In the genomic region with DNA sequence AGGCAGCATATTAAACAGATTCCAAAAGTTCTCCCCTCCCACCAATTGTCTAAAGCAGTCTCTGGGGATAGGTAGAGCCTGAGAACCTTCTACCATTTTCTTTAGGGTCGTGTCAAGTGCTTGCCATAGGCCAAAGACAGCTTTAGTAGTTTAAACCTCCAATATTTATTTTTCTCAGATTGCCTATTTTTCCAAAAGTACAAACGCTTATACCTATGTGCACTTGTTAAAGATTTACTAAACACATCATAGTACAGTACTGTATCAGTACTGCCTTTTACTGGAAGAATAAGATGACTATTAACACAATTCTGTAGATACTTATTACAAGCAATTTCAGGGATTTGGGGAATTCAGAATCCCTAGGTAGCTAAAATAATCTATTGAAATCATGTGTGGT, we compare ENCODE assay signal across 20 cellular contexts.
"Had no signal": no experiment of that assay in that cellular context is flagged by ENCODE, and none has a peak within 500 bp of the region (broad histone marks: within the 10 kb centered on the region; RNA-seq: fewer than 3 reads in every experiment).

No MANE protein-coding gene starts in this region.

- FAIRE-seq: TTC549, urothelium cell line had no signal

- H3K27ac ChIP-seq: esophagus squamous epithelium, lower lobe of right lung, right atrium auricular region, tibial nerve had no signal

- ATAC-seq: activated CD8-positive, alpha-beta T cell treated with anti-CD3 and anti-CD28 coated beads for 36 hours; left cardiac atrium; lower lobe of right lung had no signal

- H3K27me3 ChIP-seq: esophagus squamous epithelium, right atrium auricular region, tibial nerve had no signal

- H3K4me3 Mint-ChIP-seq: activated B cell treated with CpG ODN at 0.5 μM for 24 hours; activated CD8-positive, alpha-beta T cell treated with anti-CD3 and anti-CD28 coated beads for 36 hours; activated naive CD4-positive, alpha-beta T cell treated with anti-CD3 and anti-CD28 coated beads, Interleukin-2, amount 50 U/mL, for 24 hours; activated T-cell treated with anti-CD3 and anti-CD28 coated beads, Interleukin-2, amount 50 U/mL, for 24 hours; dendritic cell treated with granulocyte-macrophage colony-stimulating factor and Interleukin-4, amounts not matched to agents 40 ng/mL and 50 ng/mL, for 4 days; neural crest cell; T-helper 2 cell treated with Interferon-gamma antibody and Interleukin-4, amounts not matched to agents 5 μg/mL and 100 μg/mL, for 36 hours had no signal

- H3K4me1 Mint-ChIP-seq: neural crest cell had no signal

- H3K9me3 ChIP-seq: esophagus squamous epithelium, lower lobe of right lung, right atrium auricular region, tibial nerve had no signal

- H3K4me3 ChIP-seq: esophagus squamous epithelium, lower lobe of right lung, right atrium auricular region, tibial nerve had no signal

- H3K27me3 Mint-ChIP-seq: activated B cell treated with CpG ODN at 0.5 μM for 24 hours; activated CD8-positive, alpha-beta T cell treated with anti-CD3 and anti-CD28 coated beads for 36 hours; activated naive CD4-positive, alpha-beta T cell treated with anti-CD3 and anti-CD28 coated beads, Interleukin-2, amount 50 U/mL, for 24 hours; activated T-cell treated with anti-CD3 and anti-CD28 coated beads, Interleukin-2, amount 50 U/mL, for 24 hours; dendritic cell treated with granulocyte-macrophage colony-stimulating factor and Interleukin-4, amounts not matched to agents 40 ng/mL and 50 ng/mL, for 4 days; progenitor cell of endocrine pancreas had no signal

- H3K27ac Mint-ChIP-seq: activated CD8-positive, alpha-beta T cell treated with anti-CD3 and anti-CD28 coated beads for 36 hours; progenitor cell of endocrine pancreas; T-helper 2 cell treated with Interferon-gamma antibody and Interleukin-4, amounts not matched to agents 5 μg/mL and 100 μg/mL, for 36 hours had no signal

- DNase-seq: activated B cell treated with CpG ODN at 0.5 μM for 24 hours; activated CD4-positive, alpha-beta T cell treated with anti-CD3 and anti-CD28 coated beads for 48 hours; activated CD8-positive, alpha-beta T cell treated with anti-CD3 and anti-CD28 coated beads for 36 hours; activated T-cell treated with anti-CD3 and anti-CD28 coated beads, Interleukin-2, amount 50 U/mL, for 24 hours; amniotic stem cell; effector memory CD4-positive, alpha-beta T cell; esophagus squamous epithelium; left cardiac atrium; lower lobe of right lung; stimulated activated CD4-positive, alpha-beta T cell treated with anti-CD3 and anti-CD28 coated beads, Interleukin-2, amount 100 ng/mL, for 24 hours; stimulated activated naive CD4-positive, alpha-beta T cell treated with Interleukin-2 at 50 U/mL for 16 hours had no signal

- H3K9me3 Mint-ChIP-seq: activated B cell treated with CpG ODN at 0.5 μM for 24 hours; activated CD8-positive, alpha-beta T cell treated with anti-CD3 and anti-CD28 coated beads for 36 hours; activated naive CD4-positive, alpha-beta T cell treated with anti-CD3 and anti-CD28 coated beads, Interleukin-2, amount 50 U/mL, for 24 hours; activated T-cell treated with anti-CD3 and anti-CD28 coated beads, Interleukin-2, amount 50 U/mL, for 24 hours; dendritic cell treated with granulocyte-macrophage colony-stimulating factor and Interleukin-4, amounts not matched to agents 40 ng/mL and 50 ng/mL, for 4 days; neural crest cell; T-helper 2 cell treated with Interferon-gamma antibody and Interleukin-4, amounts not matched to agents 5 μg/mL and 100 μg/mL, for 36 hours had no signal
